ENCODE assay signal across 8 cellular contexts in the genomic region with DNA sequence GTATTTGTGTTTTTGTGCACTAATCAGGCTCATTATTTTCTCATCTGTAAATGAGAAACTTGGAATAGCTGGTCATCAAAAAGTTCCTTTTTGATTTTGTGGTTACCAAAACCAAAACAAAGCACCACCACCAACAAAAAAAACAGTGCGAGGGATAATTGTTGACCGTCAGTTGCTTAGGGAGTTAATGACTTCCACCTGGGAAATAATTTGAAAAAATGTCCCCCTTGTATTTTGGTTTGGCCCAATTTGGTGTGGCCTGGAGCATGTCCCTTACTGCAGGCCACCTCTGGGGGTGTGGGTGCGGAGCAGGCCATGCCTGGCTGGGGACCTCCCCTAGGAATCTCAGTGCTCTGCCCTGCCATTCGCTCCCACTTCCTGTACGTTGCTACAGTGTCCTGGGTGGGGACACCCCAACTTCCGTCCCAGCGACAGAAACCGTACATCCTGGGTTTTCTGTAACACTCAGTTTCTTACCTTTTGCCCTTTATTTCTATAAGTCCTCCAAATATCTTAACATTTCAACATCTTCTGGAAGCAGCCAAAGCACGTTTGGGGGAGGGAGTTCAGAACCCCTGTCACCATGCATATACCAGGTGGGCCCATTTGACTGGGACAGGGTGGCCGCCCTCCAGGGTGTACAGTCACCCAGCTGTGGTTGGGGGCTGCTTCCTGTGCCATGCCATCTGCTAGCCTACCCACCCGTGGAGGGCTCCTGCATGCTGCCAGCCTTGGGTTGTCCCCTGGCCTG. TPM values are rescaled to one million over a fixed set of nuclear protein-coding genes. Genes with fewer than 3 reads are reported as not detected.
A peak's percentile ranks its signal among the peaks of the same experiment; 100 is the strongest.
DNase-seq lines count a peak whose midpoint lies in the region; ATAC-seq and TF ChIP-seq lines count a peak whose summit lies in the region.

No MANE protein-coding gene starts in this region.

- H3K79me2 ChIP-seq in OCI-LY3 (ENCODE audit: low read length) (peaks cover 29% of the 10 kb centered on the region), neural progenitor cell (ENCODE audit: low read depth) (peaks cover 99% of the 10 kb centered on the region)

- H3K4me1 Mint-ChIP-seq in neural progenitor cell: peaks cover 62% of the 10 kb centered on the region

- H3K9me3 Mint-ChIP-seq in neural progenitor cell: no peaks in the 10 kb centered on the region

- peaks cover 4% of the 10 kb centered on the region for H3K27me3 Mint-ChIP-seq in neural progenitor cell (ENCODE audit: insufficient read depth, low read depth)

- H3K36me3 ChIP-seq in OCI-LY3 (replicated peaks; ENCODE audit: low read depth, low read length): no peaks in the 10 kb centered on the region
- H3K36me3 ChIP-seq in lower lobe of right lung: no peaks in the 10 kb centered on the region
- H3K36me3 ChIP-seq in neural progenitor cell: no peaks in the 10 kb centered on the region

- H3K9ac ChIP-seq in OCI-LY3 (ENCODE audit: low read length) (0 out of 2 replicates have a peak overlapping the region, but pooled peaks have one; percentile 7), neural progenitor cell (no peak overlapping the region)

- H3K36me3 Mint-ChIP-seq in neural progenitor cell: peaks cover 7% of the 10 kb centered on the region

- H3K4me2 ChIP-seq in OCI-LY3 (ENCODE audit: low read length): peak overlapping the region; percentile 63
- no peak overlapping the region for H3K4me2 ChIP-seq in neural progenitor cell

- H3K27ac ChIP-seq in OCI-LY3 (ENCODE audit: low read length) (peak overlapping the region; percentile 34), lower lobe of right lung (peak overlapping the region; percentile 31), neural progenitor cell (no peak overlapping the region)

- H2AFZ ChIP-seq in OCI-LY3 (ENCODE audit: low read depth, low read length): no peak overlapping the region
- no peak overlapping the region for H2AFZ ChIP-seq in neural progenitor cell (replicated peaks)

- H3K27ac Mint-ChIP-seq in neural progenitor cell: no peak overlapping the region

- peaks cover 6% of the 10 kb centered on the region for H3F3A ChIP-seq in neural progenitor cell (ENCODE audit: low read depth)

- ATAC-seq in GM18505 (IDR thresholded peaks at IDR 0.05; ENCODE audit: unreplicated experiment) (peak; percentile 48), GM21786 (IDR thresholded peaks at IDR 0.05; ENCODE audit: unreplicated experiment) (peak; percentile 62), lower lobe of right lung (peak; percentile 31 to 62)

- intact Hi-C loops in lower lobe of right lung (cut with DNase I): no loop called here

- TF ChIP-seq CTCF in OCI-LY3 (IDR thresholded peaks at IDR 0.05; ENCODE audit: low read depth, low read length): no peak
- TF ChIP-seq CTCF in lower lobe of right lung (IDR thresholded peaks at IDR 0.05): no peak
- TF ChIP-seq CTCF in neural progenitor cell (IDR thresholded peaks at IDR 0.05): no peak

- no peaks in the 10 kb centered on the region for H3K9me3 ChIP-seq in OCI-LY3 (ENCODE audit: insufficient read depth, low read length)
- H3K9me3 ChIP-seq in lower lobe of right lung: no peaks in the 10 kb centered on the region
- H3K9me3 ChIP-seq in neural progenitor cell (ENCODE audit: low read depth): no peaks in the 10 kb centered on the region

- TF ChIP-seq POLR2A in GM18505 (IDR thresholded peaks at IDR 0.05; ENCODE audit: borderline replicate concordance, extremely low read depth, insufficient read depth, insufficient read length): no peak

- H3K27me3 ChIP-seq in OCI-LY3 (ENCODE audit: low read depth, low read length): no peaks in the 10 kb centered on the region
- H3K27me3 ChIP-seq in lower lobe of right lung (ENCODE audit: low read depth): no peaks in the 10 kb centered on the region
- no peaks in the 10 kb centered on the region for H3K27me3 ChIP-seq in neural progenitor cell

- H4K20me1 ChIP-seq in OCI-LY3 (ENCODE audit: insufficient read depth, low read length) (peaks cover 41% of the 10 kb centered on the region), neural progenitor cell (ENCODE audit: low read depth) (peaks cover 100% of the 10 kb centered on the region)

- DNase-seq in lower lobe of right lung: no peak
- DNase-seq in NOMO-1 (lab: John Stamatoyannopoulos, UW; ENCODE audit: unreplicated experiment in 2 of 2): no peak
- DNase-seq in globus pallidus (ENCODE audit: low spot score): no peak
- DNase-seq in NCI-H446 treated with DMSO at 0.1 percent for 48 hours (lab: John Stamatoyannopoulos, UW): no peak
- DNase-seq in neural progenitor cell (ENCODE audit: low spot score): no peak

- H3K4me1 ChIP-seq in OCI-LY3 (ENCODE audit: low read length): peaks cover 16% of the 10 kb centered on the region
- peaks cover 69% of the 10 kb centered on the region for H3K4me1 ChIP-seq in lower lobe of right lung
- peaks cover 22% of the 10 kb centered on the region for H3K4me1 ChIP-seq in neural progenitor cell

- peak overlapping the region; percentile 30; the same call in 1 of the 2 replicates for H3K4me3 ChIP-seq in OCI-LY3 (ENCODE audit: low read length)
- H3K4me3 ChIP-seq in lower lobe of right lung: peak overlapping the region; percentile 8
- no peak overlapping the region for H3K4me3 ChIP-seq in neural progenitor cell

- H3K4me3 Mint-ChIP-seq in neural progenitor cell: no peak overlapping the region

RNA-seq across cellular contexts. Expression of a gene that starts 31.3 kb away (rescaled TPM):
- total RNA-seq in lower lobe of right lung: 36.7 TPM
- 26.2 and 32.8 TPM in 2 replicates for total RNA-seq in neural progenitor cell (ENCODE audit: low replicate concordance)
